ENCODE assay signal across 8 cellular contexts in genomic region chr17:7888184-7888920, GRCh38. TPM values are rescaled to one million over a fixed set of nuclear protein-coding genes. Genes with fewer than 3 reads are reported as not detected.
A peak's percentile ranks its signal among the peaks of the same experiment; 100 is the strongest.
DNase-seq lines count a peak whose midpoint lies in the region; ATAC-seq and TF ChIP-seq lines count a peak whose summit lies in the region.

Gene CHD3, plus strand, starts transcription at chr17:7888789. Its CDS starts 212 bp downstream, at chr17:7889001.

- TF ChIP-seq POLR2A in heart left ventricle (IDR thresholded peaks at IDR 0.05): no peak

- peak within 1 kb of the TSS; percentile 37 for H3K27ac Mint-ChIP-seq in activated naive CD4-positive, alpha-beta T cell treated with anti-CD3 and anti-CD28 coated beads, Interleukin-2, amount 10 ng/mL, durations not matched to agents 7 days and 5 days

- no peak for TF ChIP-seq CTCF in heart left ventricle (IDR thresholded peaks at IDR 0.05)

- CTCF ChIA-PET in activated naive CD4-positive, alpha-beta T cell treated with anti-CD3 and anti-CD28 coated beads, Interleukin-2, amount 10 ng/mL, durations not matched to agents 7 days and 5 days (lab: Charles Lee): interaction anchor here (1.0 to 1.2 kb wide), 2 partner anchors 27 to 96 kb away, joined by 3 to 4 read pairs; no protein-coding TSS in a partner anchor

- H3K9ac ChIP-seq in ES-I3 (ENCODE audit: low read depth, low read length): peak within 1 kb of the TSS; percentile 44
- peak within 1 kb of the TSS; percentile 79 for H3K9ac ChIP-seq in NT2/D1 (ENCODE audit: insufficient read length, low read depth)

- peaks cover 24% of the 10 kb centered on the region for H3K4me1 ChIP-seq in ES-I3 (ENCODE audit: insufficient read depth, low read length)
- peaks cover 5% of the 10 kb centered on the region for H3K4me1 ChIP-seq in NT2/D1 (ENCODE audit: insufficient read depth, insufficient read length)
- peaks cover 17 to 57% (median 44%) of the 10 kb centered on the region in 12 donors for H3K4me1 ChIP-seq in heart left ventricle

- H3K36me3 Mint-ChIP-seq in activated naive CD4-positive, alpha-beta T cell treated with anti-CD3 and anti-CD28 coated beads, Interleukin-2, amount 10 ng/mL, durations not matched to agents 7 days and 5 days: peaks cover 30% of the 10 kb centered on the region

- H3K27me3 ChIP-seq in NT2/D1 (ENCODE audit: insufficient read depth, insufficient read length) (no peaks in the 10 kb centered on the region), heart left ventricle (no peaks in the 10 kb centered on the region)

- H3K4me3 Mint-ChIP-seq in activated naive CD4-positive, alpha-beta T cell treated with anti-CD3 and anti-CD28 coated beads, Interleukin-2, amount 10 ng/mL, durations not matched to agents 7 days and 5 days: no peak within 1 kb of the TSS

- peak within 1 kb of the TSS; percentile 35 for H3K4me3 ChIP-seq in NT2/D1 (ENCODE audit: insufficient read length, low read depth)
- H3K4me3 ChIP-seq in heart left ventricle: peak within 1 kb of the TSS; percentile 8 to 86 (median 76)

- H3K36me3 ChIP-seq in ES-I3 (ENCODE audit: insufficient read depth, low read length): no peaks in the 10 kb centered on the region
- H3K36me3 ChIP-seq in NT2/D1 (ENCODE audit: insufficient read depth, insufficient read length, low read length): peaks cover 19% of the 10 kb centered on the region
- peaks cover 0 to 34% (median 20%) of the 10 kb centered on the region in 9 donors for H3K36me3 ChIP-seq in heart left ventricle

- ATAC-seq in heart left ventricle (peak; percentile 4 to 71 (median 32)), GM21825 (IDR thresholded peaks at IDR 0.05; ENCODE audit: unreplicated experiment) (no peak), HG03159 (IDR thresholded peaks at IDR 0.05; ENCODE audit: unreplicated experiment) (no peak)

- 28 to 41% (median 33%) methylated on average over 17 to 18 of the region's 18 CpGs for WGBS in heart left ventricle, 4 donors

- H3K9me3 Mint-ChIP-seq in activated naive CD4-positive, alpha-beta T cell treated with anti-CD3 and anti-CD28 coated beads, Interleukin-2, amount 10 ng/mL, durations not matched to agents 7 days and 5 days: no peaks in the 10 kb centered on the region

- intact Hi-C loops in heart left ventricle (cut with DNase I): loop anchor here in 4 of 10 donors (2.0 to 5.0 kb wide), 5 partner anchors 26 to 44 kb away; partner anchors contain the start of genes CNTROB (in 2 of the 4), NAA38 (in 1 of the 4) and TRAPPC1 (in 1 of the 4)

- H3K27me3 Mint-ChIP-seq in activated naive CD4-positive, alpha-beta T cell treated with anti-CD3 and anti-CD28 coated beads, Interleukin-2, amount 10 ng/mL, durations not matched to agents 7 days and 5 days: no peaks in the 10 kb centered on the region

- DNase-seq in NT2/D1 (ENCODE audit: low read depth, low spot score) (no peak), heart left ventricle (peak in 1 of 5 donors; percentile 40), renal cortical epithelial cell (ENCODE audit: low read depth) (peak; percentile 7), OCI-M1 (lab: John Stamatoyannopoulos, UW) (no peak)
- DNase-seq in activated naive CD4-positive, alpha-beta T cell treated with anti-CD3 and anti-CD28 coated beads, Interleukin-2, amount 10 ng/mL, durations not matched to agents 7 days and 5 days: peak; percentile 56

- peaks cover 15% of the 10 kb centered on the region for H3K4me1 Mint-ChIP-seq in activated naive CD4-positive, alpha-beta T cell treated with anti-CD3 and anti-CD28 coated beads, Interleukin-2, amount 10 ng/mL, durations not matched to agents 7 days and 5 days

- no peaks in the 10 kb centered on the region for H3K9me3 ChIP-seq in ES-I3 (ENCODE audit: control insufficient read depth, insufficient read depth, low read length)
- H3K9me3 ChIP-seq in NT2/D1 (ENCODE audit: insufficient read depth, low read length): no peaks in the 10 kb centered on the region
- no peaks in the 10 kb centered on the region for H3K9me3 ChIP-seq in heart left ventricle

- peak within 1 kb of the TSS; percentile 72 to 98 (median 91) for H3K27ac ChIP-seq in heart left ventricle

RNA-seq across cellular contexts. Expression of gene CHD3, which starts in this region (rescaled TPM):
- total RNA-seq in heart left ventricle: 10 to 100 TPM in 6 of 9 donors, 1 to 10 TPM in 3; 6.7 to 30.6 (median 13.6) TPM
- polyA plus RNA-seq in heart left ventricle: 10 to 100 TPM; 17.5 to 17.9 TPM
- total RNA-seq in renal cortical epithelial cell: 57.1 and 192 TPM in 2 replicates

Comparison
In these comparisons a context has a peak if more than half of its experiments do, and no peak if none do; other contexts are left out.
1. DNase-seq: peak in activated naive CD4-positive, alpha-beta T cell treated with anti-CD3 and anti-CD28 coated beads, Interleukin-2, amount 10 ng/mL, durations not matched to agents 7 days and 5 days (single experiment) and renal cortical epithelial cell (single experiment); none in NT2/D1 (single experiment) and OCI-M1 (single experiment).
2. ATAC-seq: peak in heart left ventricle (4 of 4); none in GM21825 (single experiment) and HG03159 (single experiment).